Comparison of ENCODE assay signal across 8 cellular contexts in genomic region chr6:169589699-169590257, GRCh38.
DNase-seq lines count a peak whose midpoint lies in the region; ATAC-seq and TF ChIP-seq lines count a peak whose summit lies in the region.

No MANE protein-coding gene starts in this region.

- H3K27ac Mint-ChIP-seq in MCF 10A (ENCODE audit: low read depth, unreplicated experiment), result no peak overlapping the region
- peak overlapping the region; percentile 76 for H3K27ac Mint-ChIP-seq in T-helper 2 cell treated with Interferon-gamma antibody and Interleukin-4, amounts not matched to agents 5 μg/mL and 100 μg/mL, for 36 hours

- no peak overlapping the region for H4K91ac ChIP-seq in mesenchymal stem cell (ENCODE audit: low read length)

- no peak overlapping the region for H3K18ac ChIP-seq in mesenchymal stem cell (ENCODE audit: low read depth in 1 of 2, low read length in 2 of 2)

- no peak overlapping the region for H3K4me3 ChIP-seq in breast epithelium
- peak overlapping the region in 1 of 2 experiments; percentile 52 for H3K4me3 ChIP-seq in mesenchymal stem cell (ENCODE audit: insufficient read depth in 1 of 2, low read depth in 1 of 2, low read length in 2 of 2)

- H3K27me3 Mint-ChIP-seq in MCF 10A (ENCODE audit: insufficient read depth, unreplicated experiment), result no peaks in the 10 kb centered on the region
- H3K27me3 Mint-ChIP-seq in T-helper 2 cell treated with Interferon-gamma antibody and Interleukin-4, amounts not matched to agents 5 μg/mL and 100 μg/mL, for 36 hours (ENCODE audit: low read depth), result no peaks in the 10 kb centered on the region

- no peaks in the 10 kb centered on the region for H3K27me3 ChIP-seq in breast epithelium
- no peaks in the 10 kb centered on the region for H3K27me3 ChIP-seq in mesenchymal stem cell (ENCODE audit: control insufficient read depth in 1 of 2, insufficient read depth in 1 of 2, low read length in 2 of 2)

- peak overlapping the region; percentile 73 for H3K9ac ChIP-seq in mesenchymal stem cell (ENCODE audit: low read length)

- H2BK120ac ChIP-seq in mesenchymal stem cell (ENCODE audit: low read depth, low read length), result no peak overlapping the region

- no peak overlapping the region for H3K4ac ChIP-seq in mesenchymal stem cell (ENCODE audit: low read depth in 1 of 2, low read length in 2 of 2)

- peak overlapping the region; percentile 86 to 87 for H3K27ac ChIP-seq in breast epithelium
- peak overlapping the region; percentile 23 for H3K27ac ChIP-seq in mesenchymal stem cell (ENCODE audit: low read length, poor library complexity, severe bottlenecking)

- H3K9me3 ChIP-seq in breast epithelium, result no peaks in the 10 kb centered on the region
- peaks cover 5% of the 10 kb centered on the region for H3K9me3 ChIP-seq in mesenchymal stem cell (ENCODE audit: control insufficient read depth, low read length)

- WGBS in mesenchymal stem cell, result 84% methylated on average over 5 of the region's 6 CpGs

- no peak overlapping the region for H2BK15ac ChIP-seq in mesenchymal stem cell (ENCODE audit: low read depth, poor library complexity, severe bottlenecking)

- POLR2A ChIA-PET in MCF 10A (lab: Yijun Ruan, JAX), result no interaction called here

- H3K14ac ChIP-seq in mesenchymal stem cell (ENCODE audit: low read length in 2 of 2), result no peak overlapping the region

- H3K4me1 Mint-ChIP-seq in MCF 10A (ENCODE audit: insufficient read depth, unreplicated experiment), result no peaks in the 10 kb centered on the region
- H3K4me1 Mint-ChIP-seq in T-helper 2 cell treated with Interferon-gamma antibody and Interleukin-4, amounts not matched to agents 5 μg/mL and 100 μg/mL, for 36 hours (ENCODE audit: low read depth), result peaks cover 15% of the 10 kb centered on the region

- H3K4me2 ChIP-seq in mesenchymal stem cell (ENCODE audit: low read length, poor library complexity, severe bottlenecking), result peak overlapping the region; percentile 19

- H3K9me3 Mint-ChIP-seq in MCF 10A (ENCODE audit: unreplicated experiment), result peaks cover 11% of the 10 kb centered on the region
- peaks cover 4% of the 10 kb centered on the region for H3K9me3 Mint-ChIP-seq in T-helper 2 cell treated with Interferon-gamma antibody and Interleukin-4, amounts not matched to agents 5 μg/mL and 100 μg/mL, for 36 hours

- in situ Hi-C loops in GM13977 (cut with MboI; ENCODE audit: low pct_unique_long_range_greater_than_20kb, low sequenced_read_pairs, unreplicated experiment), result no loop called here

- TF ChIP-seq CTCF in breast epithelium (IDR thresholded peaks at IDR 0.05), result no peak
- TF ChIP-seq CTCF in MCF 10A (IDR thresholded peaks at IDR 0.05; ENCODE audit: unreplicated experiment), result no peak
- no peak for TF ChIP-seq CTCF in GM13977 (IDR thresholded peaks at IDR 0.05; ENCODE audit: extremely low read depth, insufficient read depth, missing control alignments)

- no peak overlapping the region for H2AFZ ChIP-seq in mesenchymal stem cell (ENCODE audit: low read depth, low read length)

- no peak for TF ChIP-seq POLR2A in breast epithelium (IDR thresholded peaks at IDR 0.05)

- H2BK5ac ChIP-seq in mesenchymal stem cell (ENCODE audit: low read depth, low read length, poor library complexity, severe bottlenecking), result no peak overlapping the region

- intact Hi-C loops in breast epithelium (cut with DNase I; ENCODE audit: low total_unique reads) (no loop called here), MCF 10A (cut with micrococcal nuclease) (no loop called here)

- peaks cover 2% of the 10 kb centered on the region for H3K79me1 ChIP-seq in mesenchymal stem cell (replicated peaks; ENCODE audit: low read length, poor library complexity, severe bottlenecking)

- CTCF ChIA-PET in MCF 10A (lab: Yijun Ruan, JAX), result no interaction called here

- H3K4me1 ChIP-seq in breast epithelium (peaks cover 0 to 3% of the 10 kb centered on the region in 2 donors), mesenchymal stem cell (ENCODE audit: control insufficient read depth, insufficient read depth, low read depth, low read length) (peaks cover 8% of the 10 kb centered on the region)

- no peak overlapping the region for H4K8ac ChIP-seq in mesenchymal stem cell (ENCODE audit: low read length)

- DNase-seq in breast epithelium (ENCODE audit: low spot score in 2 of 2) (no peak), MCF 10A (ENCODE audit: unreplicated experiment) (no peak), mesenchymal stem cell (peak; percentile 22), AG08396 (ENCODE audit: low spot score) (no peak), GM13977 (ENCODE audit: low spot score) (no peak)
- DNase-seq in T-helper 2 cell treated with Interferon-gamma antibody and Interleukin-4, amounts not matched to agents 5 μg/mL and 100 μg/mL, for 36 hours (ENCODE audit: low spot score), result no peak
- DNase-seq in effector CD4-positive, alpha-beta T cell, result no peak

- no peaks in the 10 kb centered on the region for H3K36me3 ChIP-seq in breast epithelium
- H3K36me3 ChIP-seq in mesenchymal stem cell (ENCODE audit: control insufficient read depth in 1 of 2, insufficient read depth in 2 of 2, low read depth in 1 of 2, low read length in 2 of 2), result peaks cover 0 to 4% of the 10 kb centered on the region in 2 experiments

- no TSS peak for BruUV-seq in MCF 10A (replicated peaks; lab: Mats Ljungman, UMichigan)

- no peak overlapping the region for H3K23ac ChIP-seq in mesenchymal stem cell (ENCODE audit: low read length in 2 of 2)

- H2BK12ac ChIP-seq in mesenchymal stem cell (ENCODE audit: low read length in 2 of 2), result no peak overlapping the region

- no peaks in the 10 kb centered on the region for H3K36me3 Mint-ChIP-seq in MCF 10A (ENCODE audit: insufficient read depth, unreplicated experiment)
- peaks cover 3% of the 10 kb centered on the region for H3K36me3 Mint-ChIP-seq in T-helper 2 cell treated with Interferon-gamma antibody and Interleukin-4, amounts not matched to agents 5 μg/mL and 100 μg/mL, for 36 hours (ENCODE audit: low read depth)

- ATAC-seq in HG03064 (IDR thresholded peaks at IDR 0.05; ENCODE audit: low read depth, unreplicated experiment), result peak; percentile 69

- H3K4me3 Mint-ChIP-seq in MCF 10A (ENCODE audit: unreplicated experiment), result no peak overlapping the region
- H3K4me3 Mint-ChIP-seq in T-helper 2 cell treated with Interferon-gamma antibody and Interleukin-4, amounts not matched to agents 5 μg/mL and 100 μg/mL, for 36 hours, result peak overlapping the region; percentile 21

- H2AK5ac ChIP-seq in mesenchymal stem cell (ENCODE audit: low read length, severe bottlenecking), result no peak overlapping the region
